Comparison of ENCODE assay signal across 14 cellular contexts in the genomic region with DNA sequence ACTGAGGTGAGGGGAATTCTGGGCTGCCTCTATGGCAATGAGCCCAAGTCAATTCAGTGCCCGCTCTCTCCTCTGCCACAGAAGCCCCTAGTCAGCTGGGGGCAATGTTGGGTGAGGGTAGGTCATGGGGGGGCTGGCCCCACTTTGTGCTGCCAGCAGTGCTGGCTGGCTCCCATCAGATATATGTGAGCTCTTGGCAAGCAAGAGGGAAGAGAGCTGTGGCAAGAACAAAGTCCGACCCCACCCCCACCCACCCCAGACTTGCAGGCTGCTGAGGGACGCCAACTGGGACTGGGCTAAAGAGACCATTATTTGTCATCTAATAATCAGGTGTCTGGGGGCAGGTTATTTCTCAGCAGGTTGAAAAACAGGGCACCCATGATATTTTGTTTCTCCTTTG.
DNase-seq lines count a peak whose midpoint lies in the region; ATAC-seq, FAIRE-seq and TF ChIP-seq lines count a peak whose summit lies in the region.
"Had no signal": no experiment of that assay in that cellular context is flagged by ENCODE, and none has a peak within 500 bp of the region (broad histone marks: within the 10 kb centered on the region; RNA-seq: fewer than 3 reads in every experiment).

No MANE protein-coding gene starts in this region.

- peak; percentile 14 for DNase-seq in NCI-H1092 (lab: John Stamatoyannopoulos, UW)
- no peak for DNase-seq in NCI-H1092 treated with DMSO at 0.1 percent for 48 hours (lab: John Stamatoyannopoulos, UW)
- no peak for DNase-seq in right cardiac atrium
- DNase-seq in cardiac septum (ENCODE audit: low spot score) = no peak
- peak in 2 of 6 donors; percentile 23 to 37 for DNase-seq in pancreas
- DNase-seq in C1 segment of cervical spinal cord (lab: John Stamatoyannopoulos, UW) = no peak
- DNase-seq in ecto neural progenitor cell (ENCODE audit: low spot score) = no peak
- no peak for DNase-seq in NCI-H146 (lab: John Stamatoyannopoulos, UW)
- DNase-seq: CD8-positive, alpha-beta memory T cell; DMS53; HCEC 1CT; HFFc6 had no signal

- intact Hi-C loops in right cardiac atrium (cut with DNase I) = loop anchor here in 1 of 4 donors (10.0 kb wide), 1 partner anchor 86 kb away; the partner anchor contains the start of gene YPEL2
- intact Hi-C loops in cardiac septum (cut with DNase I) = no loop called here
- intact Hi-C loops in pancreas (cut with DNase I) = no loop called here

- H3K4me3 ChIP-seq in right cardiac atrium (ENCODE audit: low read length) = no peak overlapping the region
- H3K4me3 ChIP-seq in pancreas = no peak overlapping the region

- no peak for FAIRE-seq in pancreas (lab: Jason Lieb, UNC)

- ATAC-seq in right cardiac atrium = no peak
- ATAC-seq in pancreas = peak; percentile 6 to 69 (median 36)

- H3K27me3 ChIP-seq in right cardiac atrium (ENCODE audit: control insufficient read depth, insufficient read depth) = no peaks in the 10 kb centered on the region
- no peaks in the 10 kb centered on the region for H3K27me3 ChIP-seq in pancreas

- no peaks in the 10 kb centered on the region for H3K36me3 ChIP-seq in pancreas

- H3K4me1 ChIP-seq in right cardiac atrium (ENCODE audit: control insufficient read depth, insufficient read depth, low read length) = peaks cover 17% of the 10 kb centered on the region
- H3K4me1 ChIP-seq in pancreas = peaks cover 5 to 32% (median 19%) of the 10 kb centered on the region in 3 donors

- WGBS in right cardiac atrium = 67% methylated on average over 3 of the region's 3 CpGs
- WGBS in pancreas, 2 donors = 23 to 26% methylated on average over 3 of the region's 3 CpGs

- H3K27ac ChIP-seq in right cardiac atrium (ENCODE audit: low read length) (peak overlapping the region; percentile 13), pancreas (peak overlapping the region in 1 of 4 donors; percentile 69)
- H3K27ac ChIP-seq: 22Rv1, HL-60 had no signal

- TF ChIP-seq CTCF in pancreas (IDR thresholded peaks at IDR 0.05) = no peak

- H3K9me3 ChIP-seq in right cardiac atrium (ENCODE audit: control insufficient read depth, low read length) (no peaks in the 10 kb centered on the region), pancreas (no peaks in the 10 kb centered on the region)

Comparison
In these comparisons a context has a peak if more than half of its experiments do, and no peak if none do; other contexts are left out.
1. ATAC-seq: peak in pancreas (4 of 4); none in right cardiac atrium (0 of 2).